In genomic region chr12:52257922-52258321, GRCh38 we compare ENCODE assay signal across 5 cellular contexts. TPM values are rescaled to one million over a fixed set of nuclear protein-coding genes. Genes with fewer than 3 reads are reported as not detected.
"Had no signal": no experiment of that assay in that cellular context is flagged by ENCODE, and none has a peak within 500 bp of the region (broad histone marks: within the 10 kb centered on the region; RNA-seq: fewer than 3 reads in every experiment).

No MANE protein-coding gene starts in this region.

RNA-seq across cellular contexts. Expression of gene KRT86, which starts 16.5 kb away (rescaled TPM):
- total RNA-seq: activated naive CD8-positive, alpha-beta T cell treated with anti-CD3 and anti-CD28 coated beads for 36 hours; cardiac septum had no signal

RNA-seq across cellular contexts. Expression of gene KRT81, which starts 33.4 kb away (rescaled TPM):
- total RNA-seq: activated CD4-positive, alpha-beta memory T cell treated with anti-CD3 and anti-CD28 coated beads, Interleukin-2, amount 10 ng/mL, durations not matched to agents 7 days and 5 days; activated naive CD8-positive, alpha-beta T cell treated with anti-CD3 and anti-CD28 coated beads for 36 hours; body of pancreas; cardiac septum; T-helper 1 cell treated with Interleukin-12 subunit alpha and Interleukin-12 subunit beta and Interleukin-4 antibody, amounts not matched to agents 30 ng/mL and 1 ng/mL, for 36 hours had no signal
